Comparison of ENCODE assay signal across 2 cellular contexts in the genomic region with DNA sequence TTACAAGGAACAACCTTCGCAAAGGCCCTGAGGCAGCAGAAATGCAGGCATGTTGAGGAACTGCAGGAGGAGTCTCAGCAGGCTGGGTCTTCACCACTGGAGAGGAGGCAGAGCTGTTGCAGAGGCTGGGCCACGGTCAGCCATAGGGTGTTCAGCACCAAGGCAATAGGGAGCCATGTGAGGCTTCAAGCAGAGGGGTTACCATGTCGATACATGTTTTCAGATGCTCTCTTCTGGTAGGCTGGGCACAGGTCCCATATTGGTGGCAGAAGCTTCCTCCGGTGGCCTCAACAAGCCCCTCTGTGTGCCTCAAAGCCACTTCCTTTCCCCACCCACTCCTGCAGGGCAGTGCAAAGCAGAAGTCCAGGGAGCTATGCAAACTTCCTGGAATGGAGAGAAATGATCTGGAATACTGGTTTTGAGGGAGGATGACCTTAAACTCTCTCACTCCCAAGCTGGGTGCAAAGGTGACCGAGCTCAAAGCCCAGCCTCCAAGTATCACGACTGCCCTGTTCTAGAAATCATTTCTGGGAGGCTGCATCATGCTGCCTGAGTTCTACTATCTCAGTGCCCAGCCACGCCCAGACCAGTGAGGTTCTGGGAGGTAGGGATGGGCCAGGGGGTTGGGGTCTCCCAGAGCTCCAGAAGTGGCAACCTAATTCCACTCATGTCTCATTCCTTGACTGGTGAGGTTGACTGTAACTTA.
TF ChIP-seq lines count a peak whose summit lies in the region.

A gene with protein sequence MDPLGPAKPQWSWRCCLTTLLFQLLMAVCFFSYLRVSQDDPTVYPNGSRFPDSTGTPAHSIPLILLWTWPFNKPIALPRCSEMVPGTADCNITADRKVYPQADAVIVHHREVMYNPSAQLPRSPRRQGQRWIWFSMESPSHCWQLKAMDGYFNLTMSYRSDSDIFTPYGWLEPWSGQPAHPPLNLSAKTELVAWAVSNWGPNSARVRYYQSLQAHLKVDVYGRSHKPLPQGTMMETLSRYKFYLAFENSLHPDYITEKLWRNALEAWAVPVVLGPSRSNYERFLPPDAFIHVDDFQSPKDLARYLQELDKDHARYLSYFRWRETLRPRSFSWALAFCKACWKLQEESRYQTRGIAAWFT (minus strand): TSS at position 391 of the 706 bp plus-strand sequence. CDS start 7,135 bp downstream, outside the sequence.

TF ChIP-seq in HCT116, 20 proteins besides CTCF, POLR2A, EP300 and RAD21:
- no peak for TF ChIP-seq FOSL1 (IDR thresholded peaks at IDR 0.05; ENCODE audit: low read depth)
- no peak for TF ChIP-seq EGR1 (IDR thresholded peaks at IDR 0.05; ENCODE audit: low read depth)

TF ChIP-seq in HepG2, 621 proteins besides CTCF, POLR2A, EP300 and RAD21 (continues in another document):
- TF ChIP-seq ZNF547 (CRISPR knock-in tag; IDR thresholded peaks at IDR 0.05) (no peak), NCOR1 (IDR thresholded peaks at IDR 0.05; ENCODE audit: borderline replicate concordance, low read length) (no peak), EEA1 (CRISPR knock-in tag; IDR thresholded peaks at IDR 0.05; ENCODE audit: borderline replicate concordance) (no peak; the same call in 1 of the 2 replicates), TAF15 (IDR thresholded peaks at IDR 0.05; ENCODE audit: low read depth, low read length, poor library complexity, severe bottlenecking) (no peak), SRSF4 (IDR thresholded peaks at IDR 0.05; ENCODE audit: low read depth, low read length, poor library complexity, severe bottlenecking) (no peak), TBX2 (CRISPR knock-in tag; IDR thresholded peaks at IDR 0.05; ENCODE audit: borderline replicate concordance) (peak; percentile 63), SRSF9 (IDR thresholded peaks at IDR 0.05; ENCODE audit: borderline replicate concordance, insufficient read depth, low read depth, low read length, poor library complexity, severe bottlenecking) (no peak), SALL1 (CRISPR knock-in tag; IDR thresholded peaks at IDR 0.05) (peak; percentile 68), ZNF138 (CRISPR knock-in tag; IDR thresholded peaks at IDR 0.05; ENCODE audit: low read depth) (no peak), MATR3 (CRISPR knock-in tag; IDR thresholded peaks at IDR 0.05) (no peak), HES4 (CRISPR knock-in tag; IDR thresholded peaks at IDR 0.05; ENCODE audit: borderline replicate concordance) (no peak), NRL (CRISPR knock-in tag; IDR thresholded peaks at IDR 0.05; ENCODE audit: borderline replicate concordance) (no peak), CAMTA2 (CRISPR knock-in tag; IDR thresholded peaks at IDR 0.05; ENCODE audit: borderline replicate concordance) (no peak), ZNF567 (CRISPR knock-in tag; IDR thresholded peaks at IDR 0.05; ENCODE audit: borderline replicate concordance) (no peak), SOX5 (CRISPR knock-in tag; IDR thresholded peaks at IDR 0.05; ENCODE audit: borderline replicate concordance) (peak; percentile 52; the same call in 1 of the 2 replicates), ZFP62 (CRISPR knock-in tag; IDR thresholded peaks at IDR 0.05) (no peak), KAT7 (CRISPR knock-in tag; IDR thresholded peaks at IDR 0.05; ENCODE audit: borderline replicate concordance) (no peak), NPAS2 (CRISPR knock-in tag; IDR thresholded peaks at IDR 0.05; ENCODE audit: borderline replicate concordance) (no peak), HHEX (CRISPR knock-in tag; IDR thresholded peaks at IDR 0.05) (no peak), ZNF20 (CRISPR knock-in tag; IDR thresholded peaks at IDR 0.05) (no peak), TARDBP (CRISPR knock-in tag; IDR thresholded peaks at IDR 0.05) (peak; percentile 45; the same call in 1 of the 2 replicates), ZNF629 (CRISPR knock-in tag; conservative IDR thresholded peaks at IDR 0.05) (no peak), ZNF678 (CRISPR knock-in tag; IDR thresholded peaks at IDR 0.05) (0 out of 2 replicates have a peak, but pooled peaks have one; percentile 52), ZNF766 (CRISPR knock-in tag; IDR thresholded peaks at IDR 0.05; ENCODE audit: borderline replicate concordance) (no peak), ZNF460 (CRISPR knock-in tag; IDR thresholded peaks at IDR 0.05; ENCODE audit: borderline replicate concordance) (0 out of 2 replicates have a peak, but pooled peaks have one; percentile 27), IRX3 (CRISPR knock-in tag; IDR thresholded peaks at IDR 0.05; ENCODE audit: borderline replicate concordance, low read depth) (no peak)
- TF ChIP-seq, protein P1, sequence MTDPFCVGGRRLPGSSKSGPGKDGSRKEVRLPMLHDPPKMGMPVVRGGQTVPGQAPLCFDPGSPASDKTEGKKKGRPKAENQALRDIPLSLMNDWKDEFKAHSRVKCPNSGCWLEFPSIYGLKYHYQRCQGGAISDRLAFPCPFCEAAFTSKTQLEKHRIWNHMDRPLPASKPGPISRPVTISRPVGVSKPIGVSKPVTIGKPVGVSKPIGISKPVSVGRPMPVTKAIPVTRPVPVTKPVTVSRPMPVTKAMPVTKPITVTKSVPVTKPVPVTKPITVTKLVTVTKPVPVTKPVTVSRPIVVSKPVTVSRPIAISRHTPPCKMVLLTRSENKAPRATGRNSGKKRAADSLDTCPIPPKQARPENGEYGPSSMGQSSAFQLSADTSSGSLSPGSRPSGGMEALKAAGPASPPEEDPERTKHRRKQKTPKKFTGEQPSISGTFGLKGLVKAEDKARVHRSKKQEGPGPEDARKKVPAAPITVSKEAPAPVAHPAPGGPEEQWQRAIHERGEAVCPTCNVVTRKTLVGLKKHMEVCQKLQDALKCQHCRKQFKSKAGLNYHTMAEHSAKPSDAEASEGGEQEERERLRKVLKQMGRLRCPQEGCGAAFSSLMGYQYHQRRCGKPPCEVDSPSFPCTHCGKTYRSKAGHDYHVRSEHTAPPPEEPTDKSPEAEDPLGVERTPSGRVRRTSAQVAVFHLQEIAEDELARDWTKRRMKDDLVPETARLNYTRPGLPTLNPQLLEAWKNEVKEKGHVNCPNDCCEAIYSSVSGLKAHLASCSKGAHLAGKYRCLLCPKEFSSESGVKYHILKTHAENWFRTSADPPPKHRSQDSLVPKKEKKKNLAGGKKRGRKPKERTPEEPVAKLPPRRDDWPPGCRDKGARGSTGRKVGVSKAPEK (CRISPR knock-in tag; IDR thresholded peaks at IDR 0.05; ENCODE audit: borderline replicate concordance) = no peak
- TF ChIP-seq, protein P2, sequence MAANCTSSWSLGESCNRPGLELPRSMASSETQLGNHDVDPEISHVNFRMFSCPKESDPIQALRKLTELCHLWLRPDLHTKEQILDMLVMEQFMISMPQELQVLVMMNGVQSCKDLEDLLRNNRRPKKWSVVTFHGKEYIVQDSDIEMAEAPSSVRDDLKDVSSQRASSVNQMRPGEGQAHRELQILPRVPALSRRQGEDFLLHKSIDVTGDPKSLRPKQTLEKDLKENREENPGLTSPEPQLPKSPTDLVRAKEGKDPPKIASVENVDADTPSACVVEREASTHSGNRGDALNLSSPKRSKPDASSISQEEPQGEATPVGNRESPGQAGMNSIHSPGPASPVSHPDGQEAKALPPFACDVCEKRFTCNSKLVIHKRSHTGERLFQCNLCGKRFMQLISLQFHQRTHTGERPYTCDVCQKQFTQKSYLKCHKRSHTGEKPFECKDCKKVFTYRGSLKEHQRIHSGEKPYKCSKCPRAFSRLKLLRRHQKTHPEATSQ (CRISPR knock-in tag; IDR thresholded peaks at IDR 0.05; ENCODE audit: borderline replicate concordance) = no peak
- TF ChIP-seq, protein P3, sequence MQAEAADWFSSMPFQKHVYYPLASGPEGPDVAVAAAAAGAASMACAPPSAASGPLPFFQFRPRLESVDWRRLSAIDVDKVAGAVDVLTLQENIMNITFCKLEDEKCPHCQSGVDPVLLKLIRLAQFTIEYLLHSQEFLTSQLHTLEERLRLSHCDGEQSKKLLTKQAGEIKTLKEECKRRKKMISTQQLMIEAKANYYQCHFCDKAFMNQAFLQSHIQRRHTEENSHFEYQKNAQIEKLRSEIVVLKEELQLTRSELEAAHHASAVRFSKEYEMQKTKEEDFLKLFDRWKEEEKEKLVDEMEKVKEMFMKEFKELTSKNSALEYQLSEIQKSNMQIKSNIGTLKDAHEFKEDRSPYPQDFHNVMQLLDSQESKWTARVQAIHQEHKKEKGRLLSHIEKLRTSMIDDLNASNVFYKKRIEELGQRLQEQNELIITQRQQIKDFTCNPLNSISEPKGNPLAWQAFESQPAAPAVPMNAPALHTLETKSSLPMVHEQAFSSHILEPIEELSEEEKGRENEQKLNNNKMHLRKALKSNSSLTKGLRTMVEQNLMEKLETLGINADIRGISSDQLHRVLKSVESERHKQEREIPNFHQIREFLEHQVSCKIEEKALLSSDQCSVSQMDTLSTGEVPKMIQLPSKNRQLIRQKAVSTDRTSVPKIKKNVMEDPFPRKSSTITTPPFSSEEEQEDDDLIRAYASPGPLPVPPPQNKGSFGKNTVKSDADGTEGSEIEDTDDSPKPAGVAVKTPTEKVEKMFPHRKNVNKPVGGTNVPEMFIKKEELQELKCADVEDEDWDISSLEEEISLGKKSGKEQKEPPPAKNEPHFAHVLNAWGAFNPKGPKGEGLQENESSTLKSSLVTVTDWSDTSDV (CRISPR knock-in tag; IDR thresholded peaks at IDR 0.05) = no peak
- TF ChIP-seq, protein P4, sequence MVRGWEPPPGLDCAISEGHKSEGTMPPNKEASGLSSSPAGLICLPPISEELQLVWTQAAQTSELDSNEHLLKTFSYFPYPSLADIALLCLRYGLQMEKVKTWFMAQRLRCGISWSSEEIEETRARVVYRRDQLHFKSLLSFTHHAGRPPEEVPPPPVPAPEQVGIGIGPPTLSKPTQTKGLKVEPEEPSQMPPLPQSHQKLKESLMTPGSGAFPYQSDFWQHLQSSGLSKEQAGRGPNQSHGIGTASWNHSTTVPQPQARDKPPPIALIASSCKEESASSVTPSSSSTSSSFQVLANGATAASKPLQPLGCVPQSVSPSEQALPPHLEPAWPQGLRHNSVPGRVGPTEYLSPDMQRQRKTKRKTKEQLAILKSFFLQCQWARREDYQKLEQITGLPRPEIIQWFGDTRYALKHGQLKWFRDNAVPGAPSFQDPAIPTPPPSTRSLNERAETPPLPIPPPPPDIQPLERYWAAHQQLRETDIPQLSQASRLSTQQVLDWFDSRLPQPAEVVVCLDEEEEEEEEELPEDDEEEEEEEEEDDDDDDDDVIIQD (CRISPR knock-in tag; IDR thresholded peaks at IDR 0.05; ENCODE audit: low read depth) = 0 out of 2 replicates have a peak, but pooled peaks have one; percentile 10
- TF ChIP-seq, protein P5, sequence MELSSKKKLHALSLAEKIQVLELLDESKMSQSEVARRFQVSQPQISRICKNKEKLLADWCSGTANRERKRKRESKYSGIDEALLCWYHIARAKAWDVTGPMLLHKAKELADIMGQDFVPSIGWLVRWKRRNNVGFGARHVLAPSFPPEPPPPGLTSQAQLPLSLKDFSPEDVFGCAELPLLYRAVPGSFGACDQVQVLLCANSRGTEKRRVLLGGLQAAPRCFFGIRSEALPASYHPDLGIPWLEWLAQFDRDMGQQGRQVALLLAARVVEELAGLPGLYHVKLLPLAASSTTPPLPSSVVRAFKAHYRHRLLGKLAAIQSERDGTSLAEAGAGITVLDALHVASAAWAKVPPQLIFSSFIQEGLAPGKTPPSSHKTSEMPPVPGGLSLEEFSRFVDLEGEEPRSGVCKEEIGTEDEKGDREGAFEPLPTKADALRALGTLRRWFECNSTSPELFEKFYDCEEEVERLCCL (CRISPR knock-in tag; IDR thresholded peaks at IDR 0.05; ENCODE audit: borderline replicate concordance) = no peak
- TF ChIP-seq, protein P6, sequence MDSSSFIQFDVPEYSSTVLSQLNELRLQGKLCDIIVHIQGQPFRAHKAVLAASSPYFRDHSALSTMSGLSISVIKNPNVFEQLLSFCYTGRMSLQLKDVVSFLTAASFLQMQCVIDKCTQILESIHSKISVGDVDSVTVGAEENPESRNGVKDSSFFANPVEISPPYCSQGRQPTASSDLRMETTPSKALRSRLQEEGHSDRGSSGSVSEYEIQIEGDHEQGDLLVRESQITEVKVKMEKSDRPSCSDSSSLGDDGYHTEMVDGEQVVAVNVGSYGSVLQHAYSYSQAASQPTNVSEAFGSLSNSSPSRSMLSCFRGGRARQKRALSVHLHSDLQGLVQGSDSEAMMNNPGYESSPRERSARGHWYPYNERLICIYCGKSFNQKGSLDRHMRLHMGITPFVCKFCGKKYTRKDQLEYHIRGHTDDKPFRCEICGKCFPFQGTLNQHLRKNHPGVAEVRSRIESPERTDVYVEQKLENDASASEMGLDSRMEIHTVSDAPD (CRISPR knock-in tag; IDR thresholded peaks at IDR 0.05) = no peak
- TF ChIP-seq, protein P7, sequence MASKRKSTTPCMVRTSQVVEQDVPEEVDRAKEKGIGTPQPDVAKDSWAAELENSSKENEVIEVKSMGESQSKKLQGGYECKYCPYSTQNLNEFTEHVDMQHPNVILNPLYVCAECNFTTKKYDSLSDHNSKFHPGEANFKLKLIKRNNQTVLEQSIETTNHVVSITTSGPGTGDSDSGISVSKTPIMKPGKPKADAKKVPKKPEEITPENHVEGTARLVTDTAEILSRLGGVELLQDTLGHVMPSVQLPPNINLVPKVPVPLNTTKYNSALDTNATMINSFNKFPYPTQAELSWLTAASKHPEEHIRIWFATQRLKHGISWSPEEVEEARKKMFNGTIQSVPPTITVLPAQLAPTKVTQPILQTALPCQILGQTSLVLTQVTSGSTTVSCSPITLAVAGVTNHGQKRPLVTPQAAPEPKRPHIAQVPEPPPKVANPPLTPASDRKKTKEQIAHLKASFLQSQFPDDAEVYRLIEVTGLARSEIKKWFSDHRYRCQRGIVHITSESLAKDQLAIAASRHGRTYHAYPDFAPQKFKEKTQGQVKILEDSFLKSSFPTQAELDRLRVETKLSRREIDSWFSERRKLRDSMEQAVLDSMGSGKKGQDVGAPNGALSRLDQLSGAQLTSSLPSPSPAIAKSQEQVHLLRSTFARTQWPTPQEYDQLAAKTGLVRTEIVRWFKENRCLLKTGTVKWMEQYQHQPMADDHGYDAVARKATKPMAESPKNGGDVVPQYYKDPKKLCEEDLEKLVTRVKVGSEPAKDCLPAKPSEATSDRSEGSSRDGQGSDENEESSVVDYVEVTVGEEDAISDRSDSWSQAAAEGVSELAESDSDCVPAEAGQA (IDR thresholded peaks at IDR 0.05; ENCODE audit: low read depth) = no peak; the same call in 1 of the 2 replicates
- TF ChIP-seq, protein P7 (CRISPR knock-in tag; IDR thresholded peaks at IDR 0.05; ENCODE audit: borderline replicate concordance) = no peak
- TF ChIP-seq, protein P8, sequence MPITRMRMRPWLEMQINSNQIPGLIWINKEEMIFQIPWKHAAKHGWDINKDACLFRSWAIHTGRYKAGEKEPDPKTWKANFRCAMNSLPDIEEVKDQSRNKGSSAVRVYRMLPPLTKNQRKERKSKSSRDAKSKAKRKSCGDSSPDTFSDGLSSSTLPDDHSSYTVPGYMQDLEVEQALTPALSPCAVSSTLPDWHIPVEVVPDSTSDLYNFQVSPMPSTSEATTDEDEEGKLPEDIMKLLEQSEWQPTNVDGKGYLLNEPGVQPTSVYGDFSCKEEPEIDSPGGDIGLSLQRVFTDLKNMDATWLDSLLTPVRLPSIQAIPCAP (CRISPR knock-in tag; IDR thresholded peaks at IDR 0.05; ENCODE audit: low read depth) = no peak
